Comparison of ENCODE assay signal across 1 cellular context in genomic region chr3:172953576-172953975, GRCh38.
TF ChIP-seq lines count a peak whose summit lies in the region.

No MANE protein-coding gene starts in this region.

TF ChIP-seq in K562, 482 proteins besides CTCF, POLR2A, EP300 and RAD21 (continued from another document):
- TF ChIP-seq POLR2AphosphoS2 (IDR thresholded peaks at IDR 0.05; ENCODE audit: low read length) (no peak), RFX1 (IDR thresholded peaks at IDR 0.05) (no peak), TCF3 (CRISPR knock-in tag; IDR thresholded peaks at IDR 0.05) (no peak), PTRF (tag; IDR thresholded peaks at IDR 0.05) (no peak), DDX20 (tag; IDR thresholded peaks at IDR 0.05; ENCODE audit: low read depth) (no peak), TAF7 (tag; IDR thresholded peaks at IDR 0.05) (no peak), FOS (IDR thresholded peaks at IDR 0.05; ENCODE audit: extremely low read depth, insufficient read length) (no peak), CBX5 (IDR thresholded peaks at IDR 0.05; ENCODE audit: borderline replicate concordance, low read depth) (no peak)
- TF ChIP-seq, protein P1, sequence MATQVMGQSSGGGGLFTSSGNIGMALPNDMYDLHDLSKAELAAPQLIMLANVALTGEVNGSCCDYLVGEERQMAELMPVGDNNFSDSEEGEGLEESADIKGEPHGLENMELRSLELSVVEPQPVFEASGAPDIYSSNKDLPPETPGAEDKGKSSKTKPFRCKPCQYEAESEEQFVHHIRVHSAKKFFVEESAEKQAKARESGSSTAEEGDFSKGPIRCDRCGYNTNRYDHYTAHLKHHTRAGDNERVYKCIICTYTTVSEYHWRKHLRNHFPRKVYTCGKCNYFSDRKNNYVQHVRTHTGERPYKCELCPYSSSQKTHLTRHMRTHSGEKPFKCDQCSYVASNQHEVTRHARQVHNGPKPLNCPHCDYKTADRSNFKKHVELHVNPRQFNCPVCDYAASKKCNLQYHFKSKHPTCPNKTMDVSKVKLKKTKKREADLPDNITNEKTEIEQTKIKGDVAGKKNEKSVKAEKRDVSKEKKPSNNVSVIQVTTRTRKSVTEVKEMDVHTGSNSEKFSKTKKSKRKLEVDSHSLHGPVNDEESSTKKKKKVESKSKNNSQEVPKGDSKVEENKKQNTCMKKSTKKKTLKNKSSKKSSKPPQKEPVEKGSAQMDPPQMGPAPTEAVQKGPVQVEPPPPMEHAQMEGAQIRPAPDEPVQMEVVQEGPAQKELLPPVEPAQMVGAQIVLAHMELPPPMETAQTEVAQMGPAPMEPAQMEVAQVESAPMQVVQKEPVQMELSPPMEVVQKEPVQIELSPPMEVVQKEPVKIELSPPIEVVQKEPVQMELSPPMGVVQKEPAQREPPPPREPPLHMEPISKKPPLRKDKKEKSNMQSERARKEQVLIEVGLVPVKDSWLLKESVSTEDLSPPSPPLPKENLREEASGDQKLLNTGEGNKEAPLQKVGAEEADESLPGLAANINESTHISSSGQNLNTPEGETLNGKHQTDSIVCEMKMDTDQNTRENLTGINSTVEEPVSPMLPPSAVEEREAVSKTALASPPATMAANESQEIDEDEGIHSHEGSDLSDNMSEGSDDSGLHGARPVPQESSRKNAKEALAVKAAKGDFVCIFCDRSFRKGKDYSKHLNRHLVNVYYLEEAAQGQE (CRISPR knock-in tag; IDR thresholded peaks at IDR 0.05; ENCODE audit: low read depth): no peak
